ENCODE assay signal across 1 cellular context in genomic region chr1:32291145-32291707, GRCh38.
TF ChIP-seq lines count a peak whose summit lies in the region.

No MANE protein-coding gene starts in this region.

TF ChIP-seq in GM23338, 12 proteins besides CTCF, POLR2A, EP300 and RAD21 (continued from another document):
- TF ChIP-seq REST (IDR thresholded peaks at IDR 0.05; ENCODE audit: unreplicated experiment): no peak
- no peak for TF ChIP-seq CREB1 (CRISPR knock-in tag; IDR thresholded peaks at IDR 0.05; ENCODE audit: low read depth)
- no peak for TF ChIP-seq EZH2 (IDR thresholded peaks at IDR 0.05; ENCODE audit: low read depth, unreplicated experiment)
- TF ChIP-seq ZNF331 (CRISPR knock-in tag; IDR thresholded peaks at IDR 0.05; ENCODE audit: low read depth): no peak
- TF ChIP-seq ZNF114 (CRISPR knock-in tag; IDR thresholded peaks at IDR 0.05): no peak
- no peak for TF ChIP-seq STAT1 (IDR thresholded peaks at IDR 0.05; ENCODE audit: unreplicated experiment)
- TF ChIP-seq EZH2phosphoT487 (IDR thresholded peaks at IDR 0.05; ENCODE audit: unreplicated experiment): no peak
